Comparison of ENCODE assay signal across 15 cellular contexts in the genomic region with DNA sequence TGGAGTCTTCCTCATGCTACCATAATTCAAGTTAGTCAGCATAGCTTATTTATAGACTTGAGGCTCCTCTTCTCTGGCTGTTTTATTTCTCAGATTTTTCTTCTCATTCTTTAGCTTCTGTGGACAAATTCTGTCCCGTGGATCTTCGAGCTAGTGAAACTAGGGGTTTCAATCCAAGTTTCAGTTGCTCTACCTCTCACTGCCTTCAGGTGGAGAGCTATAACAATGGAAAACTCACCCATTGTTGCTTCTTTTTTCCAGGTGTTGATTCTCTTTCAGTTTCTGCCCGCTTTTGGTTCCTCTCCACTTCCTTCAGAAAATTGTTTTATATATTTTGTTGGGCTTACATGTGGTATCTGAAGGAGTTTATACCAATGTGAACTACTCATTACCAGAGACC.
DNase-seq lines count a peak whose midpoint lies in the region; ATAC-seq and TF ChIP-seq lines count a peak whose summit lies in the region.
"Had no signal": no experiment of that assay in that cellular context is flagged by ENCODE, and none has a peak within 500 bp of the region (broad histone marks: within the 10 kb centered on the region; RNA-seq: fewer than 3 reads in every experiment).

No MANE protein-coding gene starts in this region.

- H3K9ac ChIP-seq in SK-N-SH = no peak overlapping the region

- peaks cover 14% of the 10 kb centered on the region for H3K27me3 Mint-ChIP-seq in activated CD4-positive, alpha-beta T cell treated with anti-CD3 and anti-CD28 coated beads for 36 hours
- no peaks in the 10 kb centered on the region for H3K27me3 Mint-ChIP-seq in Calu3 (ENCODE audit: unreplicated experiment)
- H3K27me3 Mint-ChIP-seq in activated naive CD8-positive, alpha-beta T cell treated with anti-CD3 and anti-CD28 coated beads, Interleukin-2, amount 50 U/mL, for 24 hours = peaks cover 1% of the 10 kb centered on the region

- H3K36me3 Mint-ChIP-seq in activated CD4-positive, alpha-beta T cell treated with anti-CD3 and anti-CD28 coated beads for 36 hours (ENCODE audit: low read depth) = no peaks in the 10 kb centered on the region
- no peaks in the 10 kb centered on the region for H3K36me3 Mint-ChIP-seq in Calu3 (ENCODE audit: insufficient read depth, unreplicated experiment)
- H3K36me3 Mint-ChIP-seq in activated naive CD8-positive, alpha-beta T cell treated with anti-CD3 and anti-CD28 coated beads, Interleukin-2, amount 50 U/mL, for 24 hours (ENCODE audit: low read depth) = no peaks in the 10 kb centered on the region
- H3K36me3 Mint-ChIP-seq: natural killer cell had no signal

- H3K27ac ChIP-seq in SK-N-SH (ENCODE audit: low read depth in 2 of 2, low read length in 1 of 2) (no peak overlapping the region), RWPE2 (ENCODE audit: poor library complexity, severe bottlenecking) (no peak overlapping the region), foreskin keratinocyte (no peak overlapping the region)

- no peaks in the 10 kb centered on the region for H3F3A ChIP-seq in SK-N-SH (replicated peaks; ENCODE audit: insufficient read depth)

- H3K9me3 Mint-ChIP-seq in activated CD4-positive, alpha-beta T cell treated with anti-CD3 and anti-CD28 coated beads for 36 hours (ENCODE audit: low read depth) = no peaks in the 10 kb centered on the region
- no peaks in the 10 kb centered on the region for H3K9me3 Mint-ChIP-seq in Calu3 (ENCODE audit: low read depth, unreplicated experiment)
- no peaks in the 10 kb centered on the region for H3K9me3 Mint-ChIP-seq in activated naive CD8-positive, alpha-beta T cell treated with anti-CD3 and anti-CD28 coated beads, Interleukin-2, amount 50 U/mL, for 24 hours
- H3K9me3 Mint-ChIP-seq: natural killer cell had no signal

- H2AFZ ChIP-seq in SK-N-SH (ENCODE audit: low read depth) = no peak overlapping the region

- H3K79me2 ChIP-seq in SK-N-SH (ENCODE audit: insufficient read depth) = no peaks in the 10 kb centered on the region

- no peak for DNase-seq in SK-N-SH
- DNase-seq in RWPE2 (ENCODE audit: low spot score) = no peak
- DNase-seq in foreskin keratinocyte = no peak
- no peak for DNase-seq in NCI-H1436 treated with DMSO at 0.1 percent for 48 hours (lab: John Stamatoyannopoulos, UW)
- DNase-seq in activated CD4-positive, alpha-beta T cell treated with anti-CD3 and anti-CD28 coated beads for 36 hours = no peak
- no peak for DNase-seq in Calu3
- no peak for DNase-seq in activated naive CD8-positive, alpha-beta T cell treated with anti-CD3 and anti-CD28 coated beads, Interleukin-2, amount 50 U/mL, for 24 hours
- DNase-seq: activated CD4-positive, alpha-beta T cell treated with anti-CD3 and anti-CD28 coated beads for 48 hours; central memory CD4-positive, alpha-beta T cell; islet precursor cell; natural killer cell; NCI-H1092; NCI-H69 had no signal

- no peak overlapping the region for H3K27ac Mint-ChIP-seq in activated CD4-positive, alpha-beta T cell treated with anti-CD3 and anti-CD28 coated beads for 36 hours
- H3K27ac Mint-ChIP-seq in Calu3 (ENCODE audit: unreplicated experiment) = no peak overlapping the region
- no peak overlapping the region for H3K27ac Mint-ChIP-seq in activated naive CD8-positive, alpha-beta T cell treated with anti-CD3 and anti-CD28 coated beads, Interleukin-2, amount 50 U/mL, for 24 hours
- H3K27ac Mint-ChIP-seq: natural killer cell had no signal

- no peaks in the 10 kb centered on the region for H3K27me3 ChIP-seq in SK-N-SH (ENCODE audit: insufficient read depth)
- no peaks in the 10 kb centered on the region for H3K27me3 ChIP-seq in RWPE2 (ENCODE audit: insufficient read depth, poor library complexity, severe bottlenecking)
- peaks cover 2% of the 10 kb centered on the region for H3K27me3 ChIP-seq in foreskin keratinocyte

- H3K9me3 ChIP-seq in SK-N-SH = no peaks in the 10 kb centered on the region
- no peaks in the 10 kb centered on the region for H3K9me3 ChIP-seq in RWPE2 (ENCODE audit: severe bottlenecking)

- BruUV-seq in Calu3 (replicated peaks; lab: Mats Ljungman, UMichigan) = no TSS peak

- POLR2A ChIA-PET in SK-N-SH (lab: Yijun Ruan, JAX) = no interaction called here
- POLR2A ChIA-PET in activated CD4-positive, alpha-beta T cell treated with anti-CD3 and anti-CD28 coated beads for 36 hours (lab: Charles Lee) = no interaction called here

- H3K4me1 ChIP-seq in SK-N-SH (ENCODE audit: control insufficient read depth in 1 of 2, insufficient read depth in 2 of 2, low read depth in 1 of 2, low read length in 1 of 2) (peaks cover 0 to under 1% of the 10 kb centered on the region in 2 experiments; a peak in 1 of 4 replicates), RWPE2 (ENCODE audit: insufficient read depth, poor library complexity, severe bottlenecking) (no peaks in the 10 kb centered on the region), foreskin keratinocyte (no peaks in the 10 kb centered on the region)

- no peaks in the 10 kb centered on the region for H3K36me3 ChIP-seq in SK-N-SH (replicated peaks in 1 of 2; ENCODE audit: control insufficient read depth in 1 of 2, insufficient read depth in 2 of 2, low read length in 1 of 2)
- H3K36me3 ChIP-seq in RWPE2 (ENCODE audit: low read depth) = no peaks in the 10 kb centered on the region

- no peaks in the 10 kb centered on the region for H4K20me1 ChIP-seq in SK-N-SH (ENCODE audit: insufficient read depth)

- H3K4me3 Mint-ChIP-seq in activated CD4-positive, alpha-beta T cell treated with anti-CD3 and anti-CD28 coated beads for 36 hours = no peak overlapping the region
- no peak overlapping the region for H3K4me3 Mint-ChIP-seq in Calu3 (ENCODE audit: low read depth, unreplicated experiment)
- no peak overlapping the region for H3K4me3 Mint-ChIP-seq in activated naive CD8-positive, alpha-beta T cell treated with anti-CD3 and anti-CD28 coated beads, Interleukin-2, amount 50 U/mL, for 24 hours
- H3K4me3 Mint-ChIP-seq: natural killer cell had no signal

- H3K4me3 ChIP-seq in SK-N-SH (ENCODE audit: low read depth in 2 of 2, low read length in 1 of 2) (no peak overlapping the region), RWPE2 (ENCODE audit: severe bottlenecking) (no peak overlapping the region)
- H3K4me3 ChIP-seq: smooth muscle cell had no signal

- peak; percentile 42 for TF ChIP-seq RAD21 in SK-N-SH (IDR thresholded peaks at IDR 0.05; ENCODE audit: low read length)

- H3K4me1 Mint-ChIP-seq in activated CD4-positive, alpha-beta T cell treated with anti-CD3 and anti-CD28 coated beads for 36 hours = no peaks in the 10 kb centered on the region
- H3K4me1 Mint-ChIP-seq in Calu3 (ENCODE audit: low read depth, unreplicated experiment) = no peaks in the 10 kb centered on the region
- no peaks in the 10 kb centered on the region for H3K4me1 Mint-ChIP-seq in activated naive CD8-positive, alpha-beta T cell treated with anti-CD3 and anti-CD28 coated beads, Interleukin-2, amount 50 U/mL, for 24 hours

- CTCF ChIA-PET in SK-N-SH (lab: Yijun Ruan, JAX) (interaction anchor here (3.6 kb wide), 1 partner anchor 169 kb away, joined by 15 read pairs; no protein-coding TSS in a partner anchor), Calu3 (lab: Charles Lee) (no interaction called here)
- CTCF ChIA-PET in activated CD4-positive, alpha-beta T cell treated with anti-CD3 and anti-CD28 coated beads for 36 hours (lab: Charles Lee) = interaction anchor here (0.7 to 1.4 kb wide), 4 partner anchors 15 to 465 kb away, joined by 3 to 5 read pairs (median 3); no protein-coding TSS in a partner anchor

- TF ChIP-seq CTCF in SK-N-SH (IDR thresholded peaks at IDR 0.05) (peak; percentile 18), RWPE2 (IDR thresholded peaks at IDR 0.05; ENCODE audit: poor library complexity, severe bottlenecking) (peak; percentile 42), foreskin keratinocyte (conservative IDR thresholded peaks at IDR 0.05) (peak; percentile 40), Calu3 (IDR thresholded peaks at IDR 0.05; ENCODE audit: unreplicated experiment) (no peak)

- H3K4me2 ChIP-seq in SK-N-SH = no peak overlapping the region
- H3K4me2 ChIP-seq: smooth muscle cell had no signal

- intact Hi-C loops in activated CD4-positive, alpha-beta T cell treated with anti-CD3 and anti-CD28 coated beads for 36 hours (cut with DNase I, micrococcal nuclease) = loop anchor here in 1 of 2 experiments (2.0 kb wide), 1 partner anchor 169 kb away; no protein-coding TSS in a partner anchor
- intact Hi-C loops in Calu3 (cut with micrococcal nuclease; ENCODE audit: unreplicated experiment) = loop anchor here (5.0 to 10.0 kb wide), 2 partner anchors 171 to 741 kb away; no protein-coding TSS in a partner anchor

- ATAC-seq in SK-N-SH treated with all-trans-retinoic acid at 6 μM for 48 hours = no peak
- no peak; the same call in 2 of the 3 replicates for ATAC-seq in RWPE2 (ENCODE audit: low read depth)
- ATAC-seq in foreskin keratinocyte = peak; percentile 35
- no peak for ATAC-seq in activated CD4-positive, alpha-beta T cell treated with anti-CD3 and anti-CD28 coated beads for 36 hours
- ATAC-seq in activated naive CD8-positive, alpha-beta T cell treated with anti-CD3 and anti-CD28 coated beads, Interleukin-2, amount 50 U/mL, for 24 hours = no peak
- ATAC-seq: natural killer cell had no signal

- WGBS in SK-N-SH (ENCODE audit: low lambda C conversion rate) = 62% methylated on average over 3 of the region's 3 CpGs

- no peak for TF ChIP-seq EP300 in SK-N-SH (IDR thresholded peaks at IDR 0.05; ENCODE audit: borderline replicate concordance in 1 of 2, low read depth in 1 of 2, low read length in 1 of 2)

- no peaks in the 10 kb centered on the region for H3K9me2 ChIP-seq in SK-N-SH

TF ChIP-seq in SK-N-SH, 30 proteins besides CTCF, POLR2A, EP300 and RAD21:
- TF ChIP-seq FOXJ3 (CRISPR knock-in tag; IDR thresholded peaks at IDR 0.05) (no peak), SMC3 (IDR thresholded peaks at IDR 0.05; ENCODE audit: low read depth, low read length) (peak; percentile 18; the same call in 1 of the 2 replicates)

TF ChIP-seq in SK-N-SH treated with all-trans-retinoic acid at 6 μM for 48 hours, 23 proteins besides CTCF, POLR2A, EP300 and RAD21:
- TF ChIP-seq ZC3H10 (CRISPR knock-in tag; IDR thresholded peaks at IDR 0.05) = no peak
